Comparison of ENCODE assay signal across 9 cellular contexts in the genomic region with DNA sequence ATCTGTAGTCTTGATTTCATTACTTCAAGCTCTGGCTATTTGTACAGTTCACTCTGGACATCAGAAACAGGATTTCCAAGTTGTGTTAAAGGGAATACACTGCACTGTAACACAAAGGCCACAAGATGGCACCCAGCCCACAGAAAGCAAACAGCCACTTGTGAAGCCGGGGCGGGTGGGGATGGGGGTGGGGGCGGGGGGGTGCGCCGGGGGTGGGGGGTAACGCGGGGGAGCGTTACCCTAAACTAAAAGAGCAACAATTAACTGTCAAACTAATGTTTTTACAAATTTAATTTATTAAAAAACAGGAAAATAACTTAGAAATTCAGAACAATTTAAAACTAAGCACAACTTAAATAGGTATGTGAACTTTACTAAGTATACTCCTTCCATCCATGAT. TPM values are rescaled to one million over a fixed set of nuclear protein-coding genes. Genes with fewer than 3 reads are reported as not detected.
DNase-seq lines count a peak whose midpoint lies in the region; ATAC-seq, FAIRE-seq and TF ChIP-seq lines count a peak whose summit lies in the region.
"Had no signal": no experiment of that assay in that cellular context is flagged by ENCODE, and none has a peak within 500 bp of the region (broad histone marks: within the 10 kb centered on the region; RNA-seq: fewer than 3 reads in every experiment).

No MANE protein-coding gene starts in this region.

- H4K20me1 ChIP-seq in SU-DHL-6 (ENCODE audit: low read depth, low read length): no peaks in the 10 kb centered on the region

- no peaks in the 10 kb centered on the region for H3K9me2 ChIP-seq in SU-DHL-6 (replicated peaks; ENCODE audit: insufficient read depth, low read length)

- intact Hi-C loops in kidney (cut with DNase I): no loop called here

- H3K4me1 ChIP-seq in kidney (ENCODE audit: control insufficient read depth in 1 of 2, insufficient read depth in 1 of 2, low read depth in 1 of 2, low read length in 2 of 2): no peaks in the 10 kb centered on the region

- no peaks in the 10 kb centered on the region for H3K9me3 ChIP-seq in SU-DHL-6 (ENCODE audit: insufficient read depth, low read length)
- H3K9me3 ChIP-seq in kidney (ENCODE audit: control insufficient read depth in 1 of 2, low read length in 2 of 2): no peaks in the 10 kb centered on the region

- ATAC-seq in GM19452 (IDR thresholded peaks at IDR 0.05; ENCODE audit: unreplicated experiment): no peak

- H2AFZ ChIP-seq in SU-DHL-6 (ENCODE audit: low read depth, low read length, severe bottlenecking): no peak overlapping the region

- H3K27me3 ChIP-seq in SU-DHL-6 (ENCODE audit: low read length): no peaks in the 10 kb centered on the region

- H3K36me3 ChIP-seq in SU-DHL-6 (ENCODE audit: low read length) (no peaks in the 10 kb centered on the region), kidney (ENCODE audit: control insufficient read depth in 1 of 2, insufficient read depth in 2 of 2, low read length in 2 of 2) (no peaks in the 10 kb centered on the region)

- FAIRE-seq in kidney (lab: Jason Lieb, UNC): no peak

- in situ Hi-C loops in GM13977 (cut with MboI; ENCODE audit: low pct_unique_long_range_greater_than_20kb, low sequenced_read_pairs, unreplicated experiment) (loop anchor here (10.0 kb wide), 1 partner anchor 210 kb away; the partner anchor contains the start of genes APOO and CXorf58), T47D (cut with HindIII; ENCODE audit: low pct_unique_long_range_greater_than_20kb, low sequenced_read_pairs) (no loop called here)

- TF ChIP-seq RAD21 in Ishikawa (IDR thresholded peaks at IDR 0.05; ENCODE audit: low read depth): peak; percentile 68

- DNase-seq in Ammon's horn (ENCODE audit: low spot score) (peak; percentile 64), GM13977 (ENCODE audit: low spot score) (peak; percentile 67), T47D (ENCODE audit: low read depth in 1 of 2, low spot score in 1 of 2) (peak; percentile 17 to 86), kidney (no peak)
- peak; percentile 11 for DNase-seq in stimulated activated CD4-positive, alpha-beta T cell treated with anti-CD3 and anti-CD28 coated beads, Interleukin-2, amount 100 ng/mL, for 4 hours (ENCODE audit: low read depth)

- no peaks in the 10 kb centered on the region for H3K79me2 ChIP-seq in SU-DHL-6 (ENCODE audit: insufficient read depth, low read length)

- H3K4me2 ChIP-seq in SU-DHL-6 (ENCODE audit: low read depth, low read length, poor library complexity, severe bottlenecking): peak overlapping the region; percentile 27
- H3K4me2 ChIP-seq: KMS-11 had no signal

- H3K27ac ChIP-seq in SU-DHL-6 (ENCODE audit: low read depth, low read length) (no peak overlapping the region), kidney (ENCODE audit: low read depth in 2 of 2, low read length in 2 of 2) (no peak overlapping the region)
- H3K27ac ChIP-seq: KMS-11 had no signal

- H3K9ac ChIP-seq in SU-DHL-6 (ENCODE audit: low read length) (no peak overlapping the region), kidney (ENCODE audit: low read length in 2 of 2) (no peak overlapping the region)
- H3K9ac ChIP-seq: KMS-11 had no signal

- H3K4me3 ChIP-seq in SU-DHL-6 (ENCODE audit: insufficient read depth, low read length, poor library complexity, severe bottlenecking): no peak overlapping the region
- no peak overlapping the region for H3K4me3 ChIP-seq in kidney (ENCODE audit: low read length in 2 of 2)

- TF ChIP-seq EP300 in Ishikawa (IDR thresholded peaks at IDR 0.05; ENCODE audit: borderline replicate concordance): no peak

- TF ChIP-seq CTCF in GM13977 (IDR thresholded peaks at IDR 0.05; ENCODE audit: extremely low read depth, insufficient read depth, missing control alignments) (peak; percentile 65), SU-DHL-6 (IDR thresholded peaks at IDR 0.05; ENCODE audit: insufficient read depth, low read length, poor library complexity, severe bottlenecking) (no peak), kidney (IDR thresholded peaks at IDR 0.05; ENCODE audit: borderline replicate concordance, extremely low read depth, insufficient read depth) (peak; percentile 66)

- no peaks in the 10 kb centered on the region for H3F3A ChIP-seq in SU-DHL-6 (ENCODE audit: insufficient read depth)

TF ChIP-seq in Ishikawa, 13 proteins besides CTCF, POLR2A, EP300 and RAD21:
- no peak for TF ChIP-seq TEAD4 (IDR thresholded peaks at IDR 0.05)
- TF ChIP-seq, protein P1, sequence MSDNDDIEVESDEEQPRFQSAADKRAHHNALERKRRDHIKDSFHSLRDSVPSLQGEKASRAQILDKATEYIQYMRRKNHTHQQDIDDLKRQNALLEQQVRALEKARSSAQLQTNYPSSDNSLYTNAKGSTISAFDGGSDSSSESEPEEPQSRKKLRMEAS (IDR thresholded peaks at IDR 0.05): no peak
- TF ChIP-seq REST (IDR thresholded peaks at IDR 0.05; ENCODE audit: low read depth): no peak
- no peak for TF ChIP-seq FOXM1 (IDR thresholded peaks at IDR 0.05; ENCODE audit: borderline replicate concordance, low read depth)
- TF ChIP-seq YY1 (IDR thresholded peaks at IDR 0.05; ENCODE audit: low read depth): no peak
- no peak for TF ChIP-seq TAF1 (IDR thresholded peaks at IDR 0.05; ENCODE audit: low read depth)
- no peak for TF ChIP-seq USF1 (IDR thresholded peaks at IDR 0.05)
- no peak for TF ChIP-seq NFIC (IDR thresholded peaks at IDR 0.05)
- no peak for TF ChIP-seq TCF12 (IDR thresholded peaks at IDR 0.05; ENCODE audit: low read depth)
- no peak for TF ChIP-seq EGR1 (IDR thresholded peaks at IDR 0.05)
- TF ChIP-seq ZBTB7A (IDR thresholded peaks at IDR 0.05; ENCODE audit: low read depth): no peak
- TF ChIP-seq CEBPB (IDR thresholded peaks at IDR 0.05): no peak
- TF ChIP-seq CREB1 (IDR thresholded peaks at IDR 0.05; ENCODE audit: low read depth): no peak

RNA-seq across cellular contexts. Expression of gene PRDX4, which starts 27.3 kb away (rescaled TPM):
- 58.3 TPM for total RNA-seq in kidney
- polyA plus RNA-seq in kidney (ENCODE audit: insufficient read depth, low read depth, low replicate concordance): 77.7 TPM

RNA-seq across cellular contexts. Expression of gene ACOT9, which starts 48.5 kb away (rescaled TPM):
- 42.7 TPM for total RNA-seq in kidney
- 24.9 TPM for polyA plus RNA-seq in kidney (ENCODE audit: insufficient read depth, low read depth, low replicate concordance)
